Comparison of ENCODE assay signal across 14 cellular contexts in genomic region chr1:145805057-145805456, GRCh38. TPM values are rescaled to one million over a fixed set of nuclear protein-coding genes. Genes with fewer than 3 reads are reported as not detected.
"Had no signal": no experiment of that assay in that cellular context is flagged by ENCODE, and none has a peak within 500 bp of the region (broad histone marks: within the 10 kb centered on the region; RNA-seq: fewer than 3 reads in every experiment).

No MANE protein-coding gene starts in this region.

- H3K27me3 ChIP-seq: ascending aorta, esophagus squamous epithelium, testis had no signal

- H3K27ac ChIP-seq: ascending aorta, esophagus squamous epithelium, testis, WERI-Rb-1 had no signal

- DNase-seq: activated CD4-positive, alpha-beta T cell treated with anti-CD3 and anti-CD28 coated beads for 48 hours; activated CD8-positive, alpha-beta T cell treated with anti-CD3 and anti-CD28 coated beads, Interleukin-2, amount 10 ng/mL, durations not matched to agents 7 days and 5 days; activated naive CD4-positive, alpha-beta T cell; esophagus squamous epithelium; glutamatergic neuron; left colon; naive thymus-derived CD4-positive, alpha-beta T cell; stimulated activated CD4-positive, alpha-beta T cell treated with anti-CD3 and anti-CD28 coated beads, Interleukin-4, amount 100 ng/mL, for 1 hour; stimulated activated CD8-positive, alpha-beta memory T cell treated with anti-CD3 and anti-CD28 coated beads, Interleukin-4, amount 100 ng/mL, for 48 hours; stimulated activated naive CD8-positive, alpha-beta T cell treated with anti-CD3 and anti-CD28 coated beads, Interleukin-15, Interleukin-2, amounts not matched to agents 100 U/mL and 50 U/mL, for 24 hours; testis; WERI-Rb-1 had no signal

- H3K36me3 ChIP-seq: ascending aorta, esophagus squamous epithelium, WERI-Rb-1 had no signal

- ATAC-seq: activated CD8-positive, alpha-beta T cell treated with anti-CD3 and anti-CD28 coated beads, Interleukin-2, amount 10 ng/mL, durations not matched to agents 7 days and 5 days; left colon; naive thymus-derived CD4-positive, alpha-beta T cell; sciatic nerve; stimulated activated naive CD8-positive, alpha-beta T cell treated with anti-CD3 and anti-CD28 coated beads, Interleukin-15, Interleukin-2, amounts not matched to agents 100 U/mL and 50 U/mL, for 24 hours had no signal

- H3K4me3 ChIP-seq: ascending aorta, esophagus squamous epithelium, testis had no signal

- H3K9me3 ChIP-seq: ascending aorta, esophagus squamous epithelium, testis had no signal

RNA-seq across cellular contexts. Expression of gene NUDT17, which starts 40.4 kb away (rescaled TPM):
- total RNA-seq: ascending aorta had no signal
